In the genomic region with DNA sequence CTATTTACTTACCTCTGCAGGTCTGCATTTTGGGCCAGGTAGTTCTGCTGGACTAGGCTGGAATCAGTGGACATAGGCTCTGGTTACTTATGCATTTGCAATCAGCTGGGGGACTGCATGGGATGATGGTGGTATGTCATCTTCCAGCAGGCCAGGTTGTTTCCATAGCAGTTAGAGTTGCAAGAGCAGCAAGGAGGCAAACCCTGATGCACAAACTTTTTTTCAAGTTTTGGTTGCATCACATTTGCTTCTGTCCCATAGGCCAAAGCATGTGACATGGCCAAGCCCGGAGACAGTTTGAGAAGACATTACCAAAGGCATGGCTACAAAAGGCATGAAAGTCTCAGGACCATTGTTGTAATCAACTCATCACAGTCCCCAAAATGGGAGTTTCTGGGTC, we compare ENCODE assay signal across 22 cellular contexts.
"Had no signal": no experiment of that assay in that cellular context is flagged by ENCODE, and none has a peak within 500 bp of the region (broad histone marks: within the 10 kb centered on the region; RNA-seq: fewer than 3 reads in every experiment).

No MANE protein-coding gene starts in this region.

- H3K27me3 Mint-ChIP-seq: activated CD4-positive, alpha-beta memory T cell treated with anti-CD3 and anti-CD28 coated beads, Interleukin-2, amount 10 ng/mL, durations not matched to agents 7 days and 5 days; activated CD4-positive, alpha-beta T cell treated with anti-CD3 and anti-CD28 coated beads, Interleukin-2, amount 10 ng/mL, durations not matched to agents 24 days and 14 days; activated naive CD8-positive, alpha-beta T cell treated with anti-CD3 and anti-CD28 coated beads, Interleukin-2, amount 50 U/mL, for 24 hours; brain; dendritic cell treated with granulocyte-macrophage colony-stimulating factor and Interleukin-4, amounts not matched to agents 40 ng/mL and 50 ng/mL, for 4 days; naive thymus-derived CD8-positive, alpha-beta T cell had no signal

- H3K4me1 Mint-ChIP-seq: brain had no signal

- DNase-seq: activated CD4-positive, alpha-beta memory T cell treated with anti-CD3 and anti-CD28 coated beads, Interleukin-2, amount 10 ng/mL, durations not matched to agents 7 days and 5 days; activated CD4-positive, alpha-beta T cell treated with anti-CD3 and anti-CD28 coated beads, Interleukin-2, amount 10 ng/mL, durations not matched to agents 24 days and 14 days; activated gamma-delta T cell; activated naive CD4-positive, alpha-beta T cell treated with anti-CD3 and anti-CD28 coated beads, Interleukin-2, amount 50 U/mL, for 16 hours; activated naive CD8-positive, alpha-beta T cell treated with anti-CD3 and anti-CD28 coated beads, Interleukin-2, amount 50 U/mL, for 24 hours; anterior cingulate cortex; caudate nucleus; effector CD4-positive, alpha-beta T cell; foreskin keratinocyte; immature natural killer cell; left lung; naive thymus-derived CD8-positive, alpha-beta T cell; ovary; psoas muscle; spleen; stimulated activated CD4-positive, alpha-beta T cell treated with anti-CD3 and anti-CD28 coated beads, Interleukin-4, amount 100 ng/mL, for 1 hour; stomach; T-helper 2 cell had no signal

- H3K27ac Mint-ChIP-seq: activated CD4-positive, alpha-beta memory T cell treated with anti-CD3 and anti-CD28 coated beads, Interleukin-2, amount 10 ng/mL, durations not matched to agents 7 days and 5 days; activated CD4-positive, alpha-beta T cell treated with anti-CD3 and anti-CD28 coated beads, Interleukin-2, amount 10 ng/mL, durations not matched to agents 24 days and 14 days; activated naive CD8-positive, alpha-beta T cell treated with anti-CD3 and anti-CD28 coated beads, Interleukin-2, amount 50 U/mL, for 24 hours; activated T-helper 1 cell treated with anti-CD3 and anti-CD28 coated beads, Interleukin-12 subunit alpha, Interleukin-12 subunit beta, Interleukin-2, Interleukin-4 antibody, amounts not matched to agents 30 ng/mL and 10 ng/mL and 1 ng/mL, durations not matched to agents 14 hours and 24 hours and 36 hours; brain; dendritic cell treated with granulocyte-macrophage colony-stimulating factor and Interleukin-4, amounts not matched to agents 40 ng/mL and 50 ng/mL, for 4 days had no signal

- H3K9me3 Mint-ChIP-seq: activated CD4-positive, alpha-beta memory T cell treated with anti-CD3 and anti-CD28 coated beads, Interleukin-2, amount 10 ng/mL, durations not matched to agents 7 days and 5 days; activated CD4-positive, alpha-beta T cell treated with anti-CD3 and anti-CD28 coated beads, Interleukin-2, amount 10 ng/mL, durations not matched to agents 24 days and 14 days; activated naive CD8-positive, alpha-beta T cell treated with anti-CD3 and anti-CD28 coated beads, Interleukin-2, amount 50 U/mL, for 24 hours; activated T-helper 1 cell treated with anti-CD3 and anti-CD28 coated beads, Interleukin-12 subunit alpha, Interleukin-12 subunit beta, Interleukin-2, Interleukin-4 antibody, amounts not matched to agents 30 ng/mL and 10 ng/mL and 1 ng/mL, durations not matched to agents 14 hours and 24 hours and 36 hours; brain; dendritic cell treated with granulocyte-macrophage colony-stimulating factor and Interleukin-4, amounts not matched to agents 40 ng/mL and 50 ng/mL, for 4 days; immature natural killer cell; naive thymus-derived CD8-positive, alpha-beta T cell had no signal

- H3K4me3 Mint-ChIP-seq: activated CD4-positive, alpha-beta memory T cell treated with anti-CD3 and anti-CD28 coated beads, Interleukin-2, amount 10 ng/mL, durations not matched to agents 7 days and 5 days; activated CD4-positive, alpha-beta T cell treated with anti-CD3 and anti-CD28 coated beads, Interleukin-2, amount 10 ng/mL, durations not matched to agents 24 days and 14 days; activated naive CD8-positive, alpha-beta T cell treated with anti-CD3 and anti-CD28 coated beads, Interleukin-2, amount 50 U/mL, for 24 hours; activated T-helper 1 cell treated with anti-CD3 and anti-CD28 coated beads, Interleukin-12 subunit alpha, Interleukin-12 subunit beta, Interleukin-2, Interleukin-4 antibody, amounts not matched to agents 30 ng/mL and 10 ng/mL and 1 ng/mL, durations not matched to agents 14 hours and 24 hours and 36 hours; brain; dendritic cell treated with granulocyte-macrophage colony-stimulating factor and Interleukin-4, amounts not matched to agents 40 ng/mL and 50 ng/mL, for 4 days; immature natural killer cell; naive thymus-derived CD8-positive, alpha-beta T cell had no signal

- H3K36me3 Mint-ChIP-seq: brain had no signal

- ATAC-seq: activated CD4-positive, CD25-positive, alpha-beta regulatory T cell treated with anti-CD3 and anti-CD28 coated beads, Interleukin-2, amount 50 U/mL, for 24 hours; activated naive CD8-positive, alpha-beta T cell treated with anti-CD3 and anti-CD28 coated beads, Interleukin-2, amount 50 U/mL, for 24 hours; foreskin keratinocyte; left lung; naive thymus-derived CD8-positive, alpha-beta T cell; psoas muscle had no signal
